1 cellular context compared by ENCODE assay signal in genomic region chr20:527571-527886, GRCh38.
TF ChIP-seq lines count a peak whose summit lies in the region.

No MANE protein-coding gene starts in this region.

TF ChIP-seq in GM23338, 12 proteins besides CTCF, POLR2A, EP300 and RAD21 (continued from another document):
- TF ChIP-seq ZNF462 (CRISPR knock-in tag; IDR thresholded peaks at IDR 0.05) (no peak), EZH2 (IDR thresholded peaks at IDR 0.05; ENCODE audit: low read depth, unreplicated experiment) (no peak), STAT1 (IDR thresholded peaks at IDR 0.05; ENCODE audit: unreplicated experiment) (no peak), CREB1 (CRISPR knock-in tag; IDR thresholded peaks at IDR 0.05; ENCODE audit: low read depth) (no peak), EZH2phosphoT487 (IDR thresholded peaks at IDR 0.05; ENCODE audit: unreplicated experiment) (no peak), ZNF331 (CRISPR knock-in tag; IDR thresholded peaks at IDR 0.05; ENCODE audit: low read depth) (no peak), POLR2AphosphoS5 (IDR thresholded peaks at IDR 0.05; ENCODE audit: low read depth) (no peak), ETS1 (IDR thresholded peaks at IDR 0.05) (no peak), NANOG (IDR thresholded peaks at IDR 0.05; ENCODE audit: borderline replicate concordance) (no peak)
